ENCODE assay signal across 22 cellular contexts in genomic region chr2:173252581-173252980, GRCh38.
DNase-seq lines count a peak whose midpoint lies in the region; ATAC-seq and TF ChIP-seq lines count a peak whose summit lies in the region.
"Had no signal": no experiment of that assay in that cellular context is flagged by ENCODE, and none has a peak within 500 bp of the region (broad histone marks: within the 10 kb centered on the region; RNA-seq: fewer than 3 reads in every experiment).

No MANE protein-coding gene starts in this region.

- no peaks in the 10 kb centered on the region for H3K27me3 ChIP-seq in foreskin keratinocyte
- H3K27me3 ChIP-seq: SJCRH30 had no signal

- ATAC-seq in foreskin keratinocyte, result no peak
- ATAC-seq in HG02610 (IDR thresholded peaks at IDR 0.05; ENCODE audit: unreplicated experiment), result no peak
- ATAC-seq: HCT116, Right ventricle myocardium inferior, SK-N-SH treated with all-trans-retinoic acid at 6 μM for 48 hours, T-helper 17 cell had no signal

- H3K27ac ChIP-seq in HEK293 (ENCODE audit: extremely low read depth, low read depth, low read length), result no peak overlapping the region
- no peak overlapping the region for H3K27ac ChIP-seq in foreskin keratinocyte
- H3K27ac ChIP-seq: GM23248, PC-9, SJCRH30 had no signal

- no peak for TF ChIP-seq CTCF in HEK293 (tag by site-specific recombination; IDR thresholded peaks at IDR 0.05)
- no peak for TF ChIP-seq CTCF in foreskin keratinocyte (conservative IDR thresholded peaks at IDR 0.05)

- POLR2A ChIA-PET in HEK293 (lab: Yijun Ruan, JAX), result no interaction called here

- H3K4me3 ChIP-seq in HEK293 (ENCODE audit: low read depth, low read length), result no peak overlapping the region
- H3K4me3 ChIP-seq: GM23248, PC-9, SJCRH30 had no signal

- peaks cover 3% of the 10 kb centered on the region; the same call in 1 of the 2 replicates for H3K4me1 ChIP-seq in HEK293 (ENCODE audit: control insufficient read depth, insufficient read depth, low read length)
- no peaks in the 10 kb centered on the region for H3K4me1 ChIP-seq in foreskin keratinocyte

- no peaks in the 10 kb centered on the region for H3K9me3 ChIP-seq in HEK293 (ENCODE audit: control insufficient read depth, insufficient read depth, low read depth, low read length)
- H3K9me3 ChIP-seq: SJCRH30 had no signal

- no peaks in the 10 kb centered on the region for H3K36me3 ChIP-seq in HEK293 (ENCODE audit: control insufficient read depth in 2 of 2, insufficient read depth in 1 of 2, low read length in 2 of 2)
- H3K36me3 ChIP-seq: SJCRH30 had no signal

- CTCF ChIA-PET in HEK293 (lab: Yijun Ruan, JAX), result no interaction called here

- DNase-seq in NCI-H2107 treated with DMSO at 0.1 percent for 48 hours (lab: John Stamatoyannopoulos, UW; ENCODE audit: unreplicated experiment), result peak; percentile 35
- DNase-seq in NCI-H2107 (lab: John Stamatoyannopoulos, UW), result no peak
- DNase-seq in NCI-H774 (lab: John Stamatoyannopoulos, UW), result peak; percentile 6
- peak; percentile 8 to 52 for DNase-seq in foreskin keratinocyte
- no peak for DNase-seq in NCI-H1417 (lab: John Stamatoyannopoulos, UW)
- no peak for DNase-seq in HCEC 1CT
- DNase-seq: Calu3, GM23248, IMR-90, NCI-H1048, NCI-H146, NCI-H1930, NCI-H526 treated with DMSO at 0.1 percent for 48 hours, PC-9, SJCRH30, T-helper 17 cell, T1000 had no signal

TF ChIP-seq in HEK293, 187 proteins besides CTCF, POLR2A, EP300 and RAD21:
- no peak for TF ChIP-seq TSHZ1 (tag by site-specific recombination; IDR thresholded peaks at IDR 0.05; ENCODE audit: borderline replicate concordance)
- peak; percentile 80 for TF ChIP-seq OSR2 (tag by site-specific recombination; IDR thresholded peaks at IDR 0.05)
- peak; percentile 60; the same call in 1 of the 2 replicates for TF ChIP-seq ZNF629 (tag by site-specific recombination; IDR thresholded peaks at IDR 0.05)

Comparison
In these comparisons a context has a peak if more than half of its experiments do, and no peak if none do; other contexts are left out.
1. DNase-seq: peak in NCI-H2107 treated with DMSO at 0.1 percent for 48 hours (single experiment), NCI-H774 (single experiment) and foreskin keratinocyte (2 of 2); none in NCI-H2107 (single experiment), NCI-H1417 (0 of 3) and HCEC 1CT (single experiment).